ENCODE assay signal across 9 cellular contexts in genomic region chr2:196376984-196377877, GRCh38.
DNase-seq lines count a peak whose midpoint lies in the region; ATAC-seq, FAIRE-seq and TF ChIP-seq lines count a peak whose summit lies in the region.
"Had no signal": no experiment of that assay in that cellular context is flagged by ENCODE, and none has a peak within 500 bp of the region (broad histone marks: within the 10 kb centered on the region; RNA-seq: fewer than 3 reads in every experiment).

No MANE protein-coding gene starts in this region.

- no peaks in the 10 kb centered on the region for H3K36me3 Mint-ChIP-seq in stimulated activated memory B cell treated with anti-CD40 and anti-IgM and Interleukin-4, amounts not matched to agents 10 μg/mL and 1 μg/mL and 100 μg/mL, for 72 hours

- TF ChIP-seq CTCF in fibroblast of mammary gland (conservative IDR thresholded peaks at IDR 0.05; ENCODE audit: control insufficient read depth, insufficient read depth, low read depth, low read length): no peak

- H3K27me3 Mint-ChIP-seq in stimulated activated memory B cell treated with anti-CD40 and anti-IgM and Interleukin-4, amounts not matched to agents 10 μg/mL and 1 μg/mL and 100 μg/mL, for 72 hours: peaks cover 14% of the 10 kb centered on the region

- H3K27ac Mint-ChIP-seq in stimulated activated memory B cell treated with anti-CD40 and anti-IgM and Interleukin-4, amounts not matched to agents 10 μg/mL and 1 μg/mL and 100 μg/mL, for 72 hours: no peak overlapping the region

- no peaks in the 10 kb centered on the region for H3K9me3 Mint-ChIP-seq in stimulated activated memory B cell treated with anti-CD40 and anti-IgM and Interleukin-4, amounts not matched to agents 10 μg/mL and 1 μg/mL and 100 μg/mL, for 72 hours

- H3K4me3 Mint-ChIP-seq in stimulated activated memory B cell treated with anti-CD40 and anti-IgM and Interleukin-4, amounts not matched to agents 10 μg/mL and 1 μg/mL and 100 μg/mL, for 72 hours: no peak overlapping the region

- peak; percentile 40 for ATAC-seq in HG03280 (IDR thresholded peaks at IDR 0.05; ENCODE audit: unreplicated experiment)
- no peak for ATAC-seq in HG03139 (IDR thresholded peaks at IDR 0.05; ENCODE audit: unreplicated experiment)
- no peak for ATAC-seq in stimulated activated memory B cell treated with anti-CD40 and anti-IgM and Interleukin-4, amounts not matched to agents 10 μg/mL and 1 μg/mL and 100 μg/mL, for 72 hours

- peak; percentile 31 for DNase-seq in GM03348 (ENCODE audit: low spot score)
- DNase-seq in GM19239 (ENCODE audit: insufficient read length, low spot score): no peak
- peak; percentile 41 for DNase-seq in fibroblast of mammary gland (ENCODE audit: low read depth)
- DNase-seq in NCI-H69 (lab: John Stamatoyannopoulos, UW): no peak
- no peak for DNase-seq in caudate nucleus (lab: John Stamatoyannopoulos, UW)
- DNase-seq: NCI-H2107 had no signal

- no peak overlapping the region for H3K27ac ChIP-seq in caudate nucleus (ENCODE audit: low read depth, low read length)

- peak; percentile 83 for FAIRE-seq in GM19239 (lab: Jason Lieb, UNC)

- H3K4me3 ChIP-seq in fibroblast of mammary gland (ENCODE audit: control insufficient read depth, low read depth, low read length): no peak overlapping the region

- peaks cover 8% of the 10 kb centered on the region for H3K4me1 Mint-ChIP-seq in stimulated activated memory B cell treated with anti-CD40 and anti-IgM and Interleukin-4, amounts not matched to agents 10 μg/mL and 1 μg/mL and 100 μg/mL, for 72 hours

Comparison
In these comparisons a context has a peak if more than half of its experiments do, and no peak if none do; other contexts are left out.
1. DNase-seq: peak in GM03348 (single experiment) and fibroblast of mammary gland (single experiment); none in GM19239 (single experiment), NCI-H69 (single experiment) and caudate nucleus (0 of 61).